Comparison of ENCODE assay signal across 24 cellular contexts in genomic region chr4:188145626-188146025, GRCh38. TPM values are rescaled to one million over a fixed set of nuclear protein-coding genes. Genes with fewer than 3 reads are reported as not detected.
DNase-seq lines count a peak whose midpoint lies in the region; ATAC-seq and TF ChIP-seq lines count a peak whose summit lies in the region.
"Had no signal": no experiment of that assay in that cellular context is flagged by ENCODE, and none has a peak within 500 bp of the region (broad histone marks: within the 10 kb centered on the region; RNA-seq: fewer than 3 reads in every experiment).

No MANE protein-coding gene starts in this region.

- no peak overlapping the region for H2BK20ac ChIP-seq in IMR-90 (ENCODE audit: low read depth, low read length)

- TF ChIP-seq CTCF in IMR-90 (conservative IDR thresholded peaks at IDR 0.05; ENCODE audit: low read depth, low read length) (no peak), astrocyte of the spinal cord (IDR thresholded peaks at IDR 0.05; ENCODE audit: low read depth, low read length) (no peak), heart right ventricle (IDR thresholded peaks at IDR 0.05) (no peak), Caco-2 (IDR thresholded peaks at IDR 0.05; ENCODE audit: insufficient read depth in 1 of 2, low read depth in 1 of 2, low read length in 1 of 2, severe bottlenecking in 1 of 2, unreplicated experiment in 1 of 2) (no peak)

- H3K9me3 ChIP-seq in IMR-90 (ENCODE audit: control insufficient read depth, insufficient read depth, low read length) (no peaks in the 10 kb centered on the region), heart right ventricle (peaks cover 0 to 25% (median 0%) of the 10 kb centered on the region in 11 donors), Caco-2 (no peaks in the 10 kb centered on the region)
- H3K9me3 ChIP-seq: HAP-1, SK-N-SH had no signal

- H4K8ac ChIP-seq in IMR-90 (ENCODE audit: low read depth in 2 of 2, low read length in 2 of 2) = no peak overlapping the region

- CTCF ChIA-PET in IMR-90 (lab: Yijun Ruan, JAX) (no interaction called here), Caco-2 (lab: Charles Lee) (no interaction called here)

- intact Hi-C loops in IMR-90 (cut with micrococcal nuclease) = no loop called here
- intact Hi-C loops in heart right ventricle (cut with DNase I) = no loop called here
- intact Hi-C loops in Caco-2 (cut with micrococcal nuclease; ENCODE audit: unreplicated experiment) = no loop called here

- no peak overlapping the region for H2AFZ ChIP-seq in IMR-90 (replicated peaks; ENCODE audit: low read length, poor library complexity)
- H2AFZ ChIP-seq: GM23248 had no signal

- H3K4me3 Mint-ChIP-seq in Caco-2 (ENCODE audit: unreplicated experiment) = no peak overlapping the region

- dilution Hi-C loops in IMR-90 (cut with HindIII; ENCODE audit: low sequenced_read_pairs, unreplicated experiment) = no loop called here

- WGBS in IMR-90 (ENCODE audit: extremely low coverage in 2 of 2, insufficient read length in 1 of 2), 2 experiments = 77% methylated on average over 4 of the region's 8 CpGs; no CpG with 5 or more reads in 1 of the 2 experiments
- 79 to 80% methylated on average over 8 of the region's 8 CpGs for WGBS in heart right ventricle, 2 donors

- H3K27me3 ChIP-seq in IMR-90 (ENCODE audit: control insufficient read depth, insufficient read depth, low read length) (no peaks in the 10 kb centered on the region), heart right ventricle (no peaks in the 10 kb centered on the region), Caco-2 (replicated peaks; ENCODE audit: control insufficient read depth, insufficient read depth, low read length) (no peaks in the 10 kb centered on the region)

- no peak overlapping the region for H3K18ac ChIP-seq in IMR-90 (ENCODE audit: low read depth, low read length)

- no peak overlapping the region for H3K27ac Mint-ChIP-seq in Caco-2 (ENCODE audit: unreplicated experiment)
- H3K27ac Mint-ChIP-seq: IgD-negative memory B cell had no signal

- H3K4me3 ChIP-seq in IMR-90 (ENCODE audit: insufficient read depth, low read depth, low read length) (no peak overlapping the region), astrocyte of the spinal cord (ENCODE audit: low read depth, low read length) (no peak overlapping the region), heart right ventricle (no peak overlapping the region), Caco-2 (ENCODE audit: low read depth, low read length) (no peak overlapping the region)
- H3K4me3 ChIP-seq: GM23248, HAP-1 had no signal

- in situ Hi-C loops in IMR-90 (cut with MboI; ENCODE audit: low sequenced_read_pairs) (no loop called here), astrocyte of the spinal cord (cut with HindIII; ENCODE audit: low sequenced_read_pairs) (no loop called here)

- H2AK9ac ChIP-seq in IMR-90 (replicated peaks; ENCODE audit: low read depth, low read length, poor library complexity) = no peak overlapping the region

- no peak overlapping the region for H3K9ac ChIP-seq in IMR-90 (ENCODE audit: low read depth, low read length)
- H3K9ac ChIP-seq: GM23248, KMS-11, SK-N-SH had no signal

- peaks cover 4% of the 10 kb centered on the region for H3K4me1 Mint-ChIP-seq in Caco-2 (ENCODE audit: low read depth, unreplicated experiment)
- H3K4me1 Mint-ChIP-seq: IgD-negative memory B cell had no signal

- no peak for TF ChIP-seq RAD21 in IMR-90 (IDR thresholded peaks at IDR 0.05; ENCODE audit: low read length)

- H2AK5ac ChIP-seq in IMR-90 (ENCODE audit: low read depth, low read length) = no peak overlapping the region

- no peaks in the 10 kb centered on the region for H3K4me1 ChIP-seq in IMR-90 (ENCODE audit: control insufficient read depth, insufficient read depth, low read length)
- no peaks in the 10 kb centered on the region for H3K4me1 ChIP-seq in heart right ventricle
- 0 out of 2 replicates have a peak, but pooled peaks cover 10% of the 10 kb centered on the region for H3K4me1 ChIP-seq in Caco-2
- H3K4me1 ChIP-seq: HAP-1 had no signal

- no peak overlapping the region for H3K4me2 ChIP-seq in IMR-90 (ENCODE audit: low read depth, low read length)
- H3K4me2 ChIP-seq: KMS-11, SK-N-SH had no signal

- no peaks in the 10 kb centered on the region for H3K9me3 Mint-ChIP-seq in Caco-2 (ENCODE audit: unreplicated experiment)

- H3K14ac ChIP-seq in IMR-90 (replicated peaks; ENCODE audit: low read depth, low read length) = no peak overlapping the region

- BruUV-seq in IMR-90 (replicated peaks; lab: Mats Ljungman, UMichigan) = no TSS peak
- no TSS peak for BruUV-seq in Caco-2 (replicated peaks; lab: Mats Ljungman, UMichigan)

- H3K9me1 ChIP-seq in IMR-90 (ENCODE audit: insufficient read depth, low read length) = no peaks in the 10 kb centered on the region

- H3K4ac ChIP-seq in IMR-90 (ENCODE audit: low read depth, low read length) = no peak overlapping the region

- H2BK120ac ChIP-seq in IMR-90 (ENCODE audit: low read depth, low read length) = no peak overlapping the region

- no peaks in the 10 kb centered on the region for H3K27me3 Mint-ChIP-seq in Caco-2 (ENCODE audit: insufficient read depth, unreplicated experiment)
- H3K27me3 Mint-ChIP-seq: IgD-negative memory B cell had no signal

- ATAC-seq in IMR-90 (ENCODE audit: low read depth) = no peak
- no peak for ATAC-seq in heart right ventricle

- H3K27ac ChIP-seq in IMR-90 (ENCODE audit: insufficient read depth, low read length) (no peak overlapping the region), heart right ventricle (no peak overlapping the region)
- H3K27ac ChIP-seq: GM23248, KMS-11 had no signal

- no peaks in the 10 kb centered on the region for H3K36me3 ChIP-seq in IMR-90 (ENCODE audit: control insufficient read depth, insufficient read depth, low read length)
- no peaks in the 10 kb centered on the region for H3K36me3 ChIP-seq in heart right ventricle
- no peaks in the 10 kb centered on the region for H3K36me3 ChIP-seq in Caco-2 (ENCODE audit: control insufficient read depth, insufficient read depth, low read length)
- H3K36me3 ChIP-seq: HAP-1 had no signal

- no peak for TF ChIP-seq POLR2A in IMR-90 (IDR thresholded peaks at IDR 0.05; ENCODE audit: low read depth, low read length)

- no peaks in the 10 kb centered on the region for H3K79me1 ChIP-seq in IMR-90 (ENCODE audit: low read depth in 1 of 2, low read length in 2 of 2)

- no peaks in the 10 kb centered on the region for H4K20me1 ChIP-seq in IMR-90 (ENCODE audit: insufficient read depth, low read length)

- DNase-seq in EL = peak; percentile 25
- peak; percentile 21 for DNase-seq in IMR-90
- DNase-seq in astrocyte of the spinal cord (ENCODE audit: low read depth, low spot score) = peak; percentile 9
- peak; percentile 23 for DNase-seq in iris pigment epithelial cell (ENCODE audit: low read depth)
- no peak for DNase-seq in NCI-H2227 (lab: John Stamatoyannopoulos, UW; ENCODE audit: unreplicated experiment)
- DNase-seq in heart right ventricle = no peak
- no peak for DNase-seq in Caco-2
- DNase-seq: DMS153, DND-41, GM23248, MV-4-11, NCI-H1105, NCI-H146, NCI-H1930, NCI-H2107, NCI-H2227 treated with DMSO at 0.1 percent for 48 hours, NCI-H510A, NCI-H69, SIG-M5, SK-N-SH had no signal

- H3K23ac ChIP-seq in IMR-90 (ENCODE audit: low read depth, low read length) = no peak overlapping the region

- H2BK15ac ChIP-seq in IMR-90 (ENCODE audit: low read depth, low read length) = no peak overlapping the region

- POLR2A ChIA-PET in IMR-90 (lab: Charles Lee; ENCODE audit: unreplicated experiment) (no interaction called here), Caco-2 (lab: Charles Lee) (no interaction called here)

- no peak overlapping the region for H4K5ac ChIP-seq in IMR-90 (ENCODE audit: low read depth, low read length)

- no peak overlapping the region for H4K91ac ChIP-seq in IMR-90 (ENCODE audit: insufficient read depth, low read depth, low read length)

- no peak overlapping the region for H3K56ac ChIP-seq in IMR-90 (ENCODE audit: extremely low read depth, insufficient read depth, low read length)

- H2BK5ac ChIP-seq in IMR-90 (ENCODE audit: low read depth, low read length, poor library complexity, severe bottlenecking) = no peak overlapping the region

- no peaks in the 10 kb centered on the region for H3K36me3 Mint-ChIP-seq in Caco-2 (ENCODE audit: insufficient read depth, unreplicated experiment)

TF ChIP-seq in IMR-90, 13 proteins besides CTCF, POLR2A, EP300 and RAD21:
- TF ChIP-seq USF2 (IDR thresholded peaks at IDR 0.05; ENCODE audit: low read depth, low read length) = no peak
- no peak for TF ChIP-seq ELK1 (IDR thresholded peaks at IDR 0.05; ENCODE audit: borderline replicate concordance, low read depth, low read length)
- TF ChIP-seq NFE2L2 (IDR thresholded peaks at IDR 0.05; ENCODE audit: low read depth, low read length) = no peak
- no peak for TF ChIP-seq FOS (IDR thresholded peaks at IDR 0.05; ENCODE audit: low read depth, low read length)
- no peak for TF ChIP-seq SMC3 (IDR thresholded peaks at IDR 0.05; ENCODE audit: low read depth, low read length)
- no peak for TF ChIP-seq RFX5 (IDR thresholded peaks at IDR 0.05; ENCODE audit: low read depth, low read length)

RNA-seq across cellular contexts. Expression of gene TRIML1, which starts 6.4 kb away (rescaled TPM):
- not detected in 2 replicates for total RNA-seq in IMR-90 (2012; rRNA removed)
- polyA plus RNA-seq in IMR-90 (2012; rRNA removed) = not detected in 2 replicates
- not detected in 2 replicates for polyA plus RNA-seq in IMR-90 (2012; cell fraction: cytosol; rRNA removed)
- polyA plus RNA-seq in IMR-90 (2012; cell fraction: nucleus; rRNA removed; ENCODE audit: low replicate concordance) = not detected in 2 replicates
- total RNA-seq in heart right ventricle = not detected
- polyA plus RNA-seq in heart right ventricle = not detected
- total RNA-seq in Caco-2 (2022) = not detected in 2 replicates
- total RNA-seq: GM23248 had no signal
- polyA plus RNA-seq: BJ, GM23248, IgD-negative memory B cell, SK-N-SH had no signal

RNA-seq across cellular contexts. Expression of gene TRIML2, which starts 36.2 kb away (rescaled TPM):
- total RNA-seq in IMR-90 (2012; rRNA removed) (0.18 and 0.28 TPM in 2 replicates), heart right ventricle (not detected), Caco-2 (2022) (1.5 and 2.2 TPM in 2 replicates)
- polyA plus RNA-seq in IMR-90 (2012; rRNA removed) (0.10 and 0.21 TPM in 2 replicates), heart right ventricle (under 1 TPM in 1 of 2 donors, not detected in 1; 0.01 TPM)
- polyA plus RNA-seq in IMR-90 (2012; cell fraction: cytosol; rRNA removed) = 0.09 and 0.11 TPM in 2 replicates
- polyA plus RNA-seq in IMR-90 (2012; cell fraction: nucleus; rRNA removed; ENCODE audit: low replicate concordance) = 0.69 and 0.76 TPM in 2 replicates
- total RNA-seq: GM23248 had no signal
- polyA plus RNA-seq: BJ, GM23248, IgD-negative memory B cell, SK-N-SH had no signal

Comparison
In these comparisons a context has a peak if more than half of its experiments do, and no peak if none do; other contexts are left out.
1. DNase-seq: peak in EL (single experiment), IMR-90 (single experiment), astrocyte of the spinal cord (single experiment) and iris pigment epithelial cell (single experiment); none in NCI-H2227 (single experiment), heart right ventricle (0 of 2) and Caco-2 (0 of 2).